Comparison of ENCODE assay signal across 8 cellular contexts in genomic region chr14:52695481-52696091, GRCh38. TPM values are rescaled to one million over a fixed set of nuclear protein-coding genes. Genes with fewer than 3 reads are reported as not detected.
DNase-seq lines count a peak whose midpoint lies in the region; ATAC-seq and TF ChIP-seq lines count a peak whose summit lies in the region.

Gene ERO1A, minus strand, starts transcription at chr14:52695558. Its CDS starts 77 bp downstream, at chr14:52695481.

- H3K36me3 ChIP-seq in adrenal gland (replicated peaks in 1 of 2) (no peaks in the 10 kb centered on the region), heart right ventricle (no peaks in the 10 kb centered on the region), urinary bladder (ENCODE audit: insufficient read depth) (no peaks in the 10 kb centered on the region)

- WGBS in adrenal gland, 4 donors: 0 to 1% (median 0%) methylated on average over 9 to 78 of the region's 78 CpGs
- WGBS in heart right ventricle, 2 donors: 0 to 1% methylated on average over 74 to 78 of the region's 78 CpGs
- WGBS in urinary bladder: under 1% methylated on average over 78 of the region's 78 CpGs

- H3K4me3 ChIP-seq in GM12864 (ENCODE audit: low read depth, low read length) (peak within 1 kb of the TSS; percentile 78), NB4 (ENCODE audit: low read depth, low read length) (peak within 1 kb of the TSS; percentile 86), adrenal gland (peak within 1 kb of the TSS; percentile 63 to 92 (median 82)), heart right ventricle (peak within 1 kb of the TSS; percentile 75 to 100 (median 96)), urinary bladder (ENCODE audit: low read depth, low read length) (peak within 1 kb of the TSS; percentile 95)

- intact Hi-C loops in adrenal gland (cut with DNase I) (loop anchor here in 1 of 2 donors (10.0 kb wide), 1 partner anchor 151 kb away; no protein-coding TSS in a partner anchor), heart right ventricle (cut with DNase I) (loop anchor here in 2 of 10 donors (10.0 kb wide), 1 partner anchor 141 kb away; the partner anchor contains the start of genes GPR137C (in 2 of the 2) and TXNDC16 (in 2 of the 2))

- H3K9me3 ChIP-seq in adrenal gland (replicated peaks in 1 of 3): no peaks in the 10 kb centered on the region
- no peaks in the 10 kb centered on the region for H3K9me3 ChIP-seq in heart right ventricle

- H3K36me3 Mint-ChIP-seq in progenitor cell of endocrine pancreas (ENCODE audit: insufficient read depth): no peaks in the 10 kb centered on the region

- TF ChIP-seq CTCF in GM12864 (IDR thresholded peaks at IDR 0.05; ENCODE audit: low read depth, low read length, missing control alignments) (no peak), NB4 (IDR thresholded peaks at IDR 0.05; ENCODE audit: low read depth, low read length) (no peak), adrenal gland (IDR thresholded peaks at IDR 0.05) (no peak), heart right ventricle (IDR thresholded peaks at IDR 0.05) (peak in 3 of 9 donors; percentile 27 to 43 (median 31)), progenitor cell of endocrine pancreas (IDR thresholded peaks at IDR 0.05; ENCODE audit: unreplicated experiment) (no peak)

- ATAC-seq in HG02571 (IDR thresholded peaks at IDR 0.05; ENCODE audit: unreplicated experiment): peak; percentile 73
- ATAC-seq in heart right ventricle: peak; percentile 89 to 97 (median 96)

- peak; percentile 38 for TF ChIP-seq POLR2A in NB4 (IDR thresholded peaks at IDR 0.05; ENCODE audit: extremely low read depth, insufficient read length)
- TF ChIP-seq POLR2A in adrenal gland (IDR thresholded peaks at IDR 0.05): peak; percentile 72 to 86

- H3K27me3 ChIP-seq in adrenal gland (no peaks in the 10 kb centered on the region), heart right ventricle (no peaks in the 10 kb centered on the region)

- peak within 1 kb of the TSS; percentile 96 to 100 (median 97) for H3K27ac ChIP-seq in adrenal gland
- H3K27ac ChIP-seq in heart right ventricle: peak within 1 kb of the TSS; percentile 82 to 100 (median 97)
- H3K27ac ChIP-seq in urinary bladder (ENCODE audit: low read depth): peak within 1 kb of the TSS; percentile 99

- H3K27ac Mint-ChIP-seq in progenitor cell of endocrine pancreas: peak within 1 kb of the TSS; percentile 96

- no peaks in the 10 kb centered on the region for H3K9me3 Mint-ChIP-seq in progenitor cell of endocrine pancreas (ENCODE audit: low read depth)

- peaks cover 5 to 33% of the 10 kb centered on the region in 2 donors for H3K4me1 ChIP-seq in adrenal gland (replicated peaks in 1 of 2)
- peaks cover 0 to 61% (median 39%) of the 10 kb centered on the region in 9 donors for H3K4me1 ChIP-seq in heart right ventricle
- no peaks in the 10 kb centered on the region for H3K4me1 ChIP-seq in urinary bladder (ENCODE audit: insufficient read depth)

- H3K27me3 Mint-ChIP-seq in progenitor cell of endocrine pancreas: no peaks in the 10 kb centered on the region

- peaks cover 33% of the 10 kb centered on the region for H3K4me1 Mint-ChIP-seq in progenitor cell of endocrine pancreas (ENCODE audit: low read depth)

- H3K4me3 Mint-ChIP-seq in progenitor cell of endocrine pancreas (ENCODE audit: low read depth): peak within 1 kb of the TSS; percentile 97

- DNase-seq in GM12864 (ENCODE audit: low read depth) (no peak), NB4 (ENCODE audit: low read depth) (peak; percentile 76), T follicular helper cell (ENCODE audit: low read depth) (peak; percentile 37), adrenal gland (peak; percentile 85 to 93 (median 90)), heart right ventricle (peak; percentile 82 to 87), progenitor cell of endocrine pancreas (ENCODE audit: low spot score, unreplicated experiment) (peak; percentile 60)

RNA-seq across cellular contexts. Expression of gene ERO1A, which starts in this region (rescaled TPM):
- total RNA-seq in adrenal gland (10 to 100 TPM; 21.5 to 35.2 (median 26.3) TPM), heart right ventricle (10 to 100 TPM; 12.7 to 54.0 (median 16.3) TPM), progenitor cell of endocrine pancreas (46.9 and 51.0 TPM in 2 replicates), urinary bladder (87.4 TPM)
- polyA plus RNA-seq in adrenal gland (10 to 100 TPM in 2 of 3 donors, 1 to 10 TPM in 1; 8.8 to 21.0 (median 11.7) TPM), heart right ventricle (10 to 100 TPM in 1 of 2 donors, 1 to 10 TPM in 1; 9.2 to 11.9 TPM), urinary bladder (15.4 TPM)
